26 cellular contexts compared by ENCODE assay signal in the genomic region with DNA sequence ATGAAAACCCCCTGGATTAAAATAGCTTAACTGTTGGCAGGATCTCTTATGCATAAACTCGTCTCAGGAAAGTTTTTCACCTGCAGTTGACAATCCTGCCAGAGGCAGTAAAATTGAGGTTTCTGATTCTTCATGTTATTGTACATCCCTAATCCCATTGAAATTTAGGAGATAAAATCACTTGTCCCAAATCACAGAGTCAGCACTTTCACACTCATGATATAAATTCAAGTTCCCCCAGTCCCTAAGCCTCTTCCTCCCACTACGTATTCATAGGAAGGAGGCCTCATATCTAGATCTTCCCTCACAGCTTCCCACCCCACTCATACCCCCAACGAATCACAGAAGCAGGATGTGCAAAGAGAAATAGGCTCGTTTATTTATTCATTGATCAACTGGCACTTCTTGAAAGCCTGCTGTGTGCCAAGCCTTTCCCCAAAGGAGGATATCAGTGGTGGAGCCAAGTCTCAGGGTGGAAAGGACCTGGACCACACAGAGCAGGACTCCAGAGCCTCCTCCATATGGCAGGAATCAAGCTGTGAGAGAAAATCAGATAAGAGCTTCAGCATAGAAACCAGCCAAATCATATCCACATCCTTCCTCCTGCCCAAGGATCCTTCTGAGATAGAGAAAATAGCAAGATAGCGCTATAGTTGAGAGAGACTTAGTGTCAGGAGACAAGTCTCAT. TPM values are rescaled to one million over a fixed set of nuclear protein-coding genes. Genes with fewer than 3 reads are reported as not detected.
DNase-seq lines count a peak whose midpoint lies in the region; ATAC-seq and TF ChIP-seq lines count a peak whose summit lies in the region.
"Had no signal": no experiment of that assay in that cellular context is flagged by ENCODE, and none has a peak within 500 bp of the region (broad histone marks: within the 10 kb centered on the region; RNA-seq: fewer than 3 reads in every experiment).

No MANE protein-coding gene starts in this region.

- 21 to 28% methylated on average over 5 of the region's 5 CpGs for WGBS in upper lobe of left lung, 2 donors
- WGBS in heart right ventricle, 2 donors: 31 to 45% methylated on average over 5 of the region's 5 CpGs

- H3K4me1 ChIP-seq in upper lobe of left lung (peaks cover 20 to 66% (median 30%) of the 10 kb centered on the region in 4 donors), heart right ventricle (peaks cover 0 to 19% (median 0%) of the 10 kb centered on the region in 9 donors)
- H3K4me1 ChIP-seq: prostate gland, tibial artery had no signal

- peak; percentile 6 for DNase-seq in DMS 273 (lab: John Stamatoyannopoulos, UW; ENCODE audit: unreplicated experiment)
- no peak for DNase-seq in DMS 273 treated with DMSO at 0.1 percent for 48 hours (lab: John Stamatoyannopoulos, UW)
- DNase-seq in epithelial cell of proximal tubule (ENCODE audit: low read depth): no peak
- DNase-seq in upper lobe of left lung: no peak
- DNase-seq in heart right ventricle: no peak
- no peak for DNase-seq in activated CD4-positive, alpha-beta T cell treated with anti-CD3 and anti-CD28 coated beads, Interleukin-2, amount 10 ng/mL, durations not matched to agents 24 days and 14 days
- DNase-seq: activated naive CD4-positive, alpha-beta T cell treated with anti-CD3 and anti-CD28 coated beads, Interleukin-2, amount 50 U/mL, for 16 hours; AML-193; anterior cingulate cortex; CD8-positive, alpha-beta T cell; cortex of kidney; GDM1; HFFc6; islet precursor cell; NCI-H2081; NCI-H345; SHP77; stimulated activated CD8-positive, alpha-beta memory T cell treated with anti-CD3 and anti-CD28 coated beads, Interleukin-4, amount 100 ng/mL, for 48 hours; stomach; T-helper 9 cell; tibial artery had no signal

- H3K4me3 Mint-ChIP-seq in activated CD4-positive, alpha-beta T cell treated with anti-CD3 and anti-CD28 coated beads, Interleukin-2, amount 10 ng/mL, durations not matched to agents 24 days and 14 days: no peak overlapping the region
- H3K4me3 Mint-ChIP-seq: CD8-positive, alpha-beta T cell; HFFc6 had no signal

- H3K27ac ChIP-seq in upper lobe of left lung (peak overlapping the region in 3 of 4 donors; percentile 83), heart right ventricle (no peak overlapping the region)
- H3K27ac ChIP-seq: 22Rv1, cardiac muscle cell, prostate gland, stomach, tibial artery had no signal

- H3K36me3 ChIP-seq in upper lobe of left lung: no peaks in the 10 kb centered on the region
- no peaks in the 10 kb centered on the region for H3K36me3 ChIP-seq in heart right ventricle
- H3K36me3 ChIP-seq: cardiac muscle cell, prostate gland, stomach, tibial artery had no signal

- H3K27me3 Mint-ChIP-seq in activated CD4-positive, alpha-beta T cell treated with anti-CD3 and anti-CD28 coated beads, Interleukin-2, amount 10 ng/mL, durations not matched to agents 24 days and 14 days: peaks cover 43% of the 10 kb centered on the region

- no peaks in the 10 kb centered on the region for H3K9me3 Mint-ChIP-seq in activated CD4-positive, alpha-beta T cell treated with anti-CD3 and anti-CD28 coated beads, Interleukin-2, amount 10 ng/mL, durations not matched to agents 24 days and 14 days
- H3K9me3 Mint-ChIP-seq: CD8-positive, alpha-beta T cell; HFFc6; IgD-negative memory B cell had no signal

- H3K27me3 ChIP-seq in upper lobe of left lung: no peaks in the 10 kb centered on the region
- peaks cover 0 to 49% (median 31%) of the 10 kb centered on the region in 7 donors for H3K27me3 ChIP-seq in heart right ventricle
- H3K27me3 ChIP-seq: stomach had no signal

- H3K9me3 ChIP-seq in upper lobe of left lung: no peaks in the 10 kb centered on the region
- no peaks in the 10 kb centered on the region for H3K9me3 ChIP-seq in heart right ventricle
- H3K9me3 ChIP-seq: prostate gland, stomach, tibial artery had no signal

- TF ChIP-seq CTCF in epithelial cell of proximal tubule (conservative IDR thresholded peaks at IDR 0.05; ENCODE audit: low read depth, low read length) (no peak), upper lobe of left lung (IDR thresholded peaks at IDR 0.05) (no peak), heart right ventricle (IDR thresholded peaks at IDR 0.05) (no peak)

- no peak for TF ChIP-seq POLR2A in upper lobe of left lung (IDR thresholded peaks at IDR 0.05)

- ATAC-seq in upper lobe of left lung (ENCODE audit: low FRiP score in 2 of 2) (no peak), heart right ventricle (no peak)
- ATAC-seq: CD8-positive, alpha-beta T cell had no signal

- intact Hi-C loops in heart right ventricle (cut with DNase I): no loop called here
- intact Hi-C loops in activated CD4-positive, alpha-beta T cell treated with anti-CD3 and anti-CD28 coated beads, Interleukin-2, amount 10 ng/mL, durations not matched to agents 24 days and 14 days (cut with micrococcal nuclease): no loop called here

- no peaks in the 10 kb centered on the region for H3K36me3 Mint-ChIP-seq in activated CD4-positive, alpha-beta T cell treated with anti-CD3 and anti-CD28 coated beads, Interleukin-2, amount 10 ng/mL, durations not matched to agents 24 days and 14 days (ENCODE audit: low read depth)
- H3K36me3 Mint-ChIP-seq: CD8-positive, alpha-beta T cell; IgD-negative memory B cell had no signal

- H3K27ac Mint-ChIP-seq in activated CD4-positive, alpha-beta T cell treated with anti-CD3 and anti-CD28 coated beads, Interleukin-2, amount 10 ng/mL, durations not matched to agents 24 days and 14 days: no peak overlapping the region
- H3K27ac Mint-ChIP-seq: CD8-positive, alpha-beta T cell; HFFc6; IgD-negative memory B cell had no signal

- peak overlapping the region; percentile 44 for H3K4me3 ChIP-seq in epithelial cell of proximal tubule (ENCODE audit: low read depth, low read length)
- peak overlapping the region in 3 of 4 donors; percentile 45 to 55 (median 48) for H3K4me3 ChIP-seq in upper lobe of left lung
- no peak overlapping the region for H3K4me3 ChIP-seq in heart right ventricle
- H3K4me3 ChIP-seq: cardiac muscle cell, prostate gland, stomach, tibial artery had no signal

- H3K4me1 Mint-ChIP-seq in activated CD4-positive, alpha-beta T cell treated with anti-CD3 and anti-CD28 coated beads, Interleukin-2, amount 10 ng/mL, durations not matched to agents 24 days and 14 days: peaks cover 7% of the 10 kb centered on the region

- TF ChIP-seq EP300 in upper lobe of left lung (IDR thresholded peaks at IDR 0.05): no peak

RNA-seq across cellular contexts. Expression of gene SLPI, which starts 2.3 kb away (rescaled TPM):
- total RNA-seq in epithelial cell of proximal tubule (20.5 and 68.1 TPM in 2 replicates), upper lobe of left lung (1,000 to 10,000 TPM; 1,039 to 7,285 (median 2,025) TPM), heart right ventricle (1 to 10 TPM in 4 of 10 donors, under 1 TPM in 2, not detected in 4; 0.43 to 5.1 (median 1.2) TPM)
- 1 to 10 TPM; 2.6 to 2.9 TPM for polyA plus RNA-seq in heart right ventricle
- not detected in 2 replicates for total RNA-seq in activated CD4-positive, alpha-beta T cell treated with anti-CD3 and anti-CD28 coated beads, Interleukin-2, amount 10 ng/mL, durations not matched to agents 24 days and 14 days
- total RNA-seq: cardiac muscle cell; CD8-positive, alpha-beta T cell had no signal
- polyA plus RNA-seq: IgD-negative memory B cell had no signal

RNA-seq across cellular contexts. Expression of gene SEMG2, which starts 30.9 kb away (rescaled TPM):
- total RNA-seq in epithelial cell of proximal tubule (not detected in 2 replicates), upper lobe of left lung (not detected), heart right ventricle (not detected)
- not detected for polyA plus RNA-seq in heart right ventricle
- not detected in 2 replicates for total RNA-seq in activated CD4-positive, alpha-beta T cell treated with anti-CD3 and anti-CD28 coated beads, Interleukin-2, amount 10 ng/mL, durations not matched to agents 24 days and 14 days
- total RNA-seq: cardiac muscle cell; CD8-positive, alpha-beta T cell; HFFc6; lower leg skin; stomach had no signal
- polyA plus RNA-seq: cardiac muscle cell, IgD-negative memory B cell, stomach had no signal

RNA-seq across cellular contexts. Expression of gene SEMG1, which starts 45.2 kb away (rescaled TPM):
- total RNA-seq in epithelial cell of proximal tubule: not detected in 2 replicates
- total RNA-seq in upper lobe of left lung: not detected
- not detected for total RNA-seq in heart right ventricle
- polyA plus RNA-seq in heart right ventricle: not detected
- not detected in 2 replicates for total RNA-seq in activated CD4-positive, alpha-beta T cell treated with anti-CD3 and anti-CD28 coated beads, Interleukin-2, amount 10 ng/mL, durations not matched to agents 24 days and 14 days
- total RNA-seq: cardiac muscle cell; CD8-positive, alpha-beta T cell; HFFc6; stomach had no signal
- polyA plus RNA-seq: cardiac muscle cell, IgD-negative memory B cell, stomach had no signal

RNA-seq across cellular contexts. Expression of gene RBPJL, which starts 54.6 kb away (rescaled TPM):
- total RNA-seq in epithelial cell of proximal tubule: not detected in 2 replicates
- under 1 TPM in 2 of 6 donors, not detected in 4; 0.09 to 0.13 TPM for total RNA-seq in upper lobe of left lung
- total RNA-seq in heart right ventricle: not detected
- polyA plus RNA-seq in heart right ventricle: under 1 TPM in 1 of 2 donors, not detected in 1; 0.06 TPM
- not detected in 2 replicates for total RNA-seq in activated CD4-positive, alpha-beta T cell treated with anti-CD3 and anti-CD28 coated beads, Interleukin-2, amount 10 ng/mL, durations not matched to agents 24 days and 14 days
- total RNA-seq: cardiac muscle cell; CD8-positive, alpha-beta T cell; HFFc6; lower leg skin; prostate gland had no signal
- polyA plus RNA-seq: cardiac muscle cell, IgD-negative memory B cell had no signal

RNA-seq across cellular contexts. Expression of gene MATN4, which starts 56.1 kb away (rescaled TPM):
- not detected in 2 replicates for total RNA-seq in epithelial cell of proximal tubule
- total RNA-seq in upper lobe of left lung: under 1 TPM in 2 of 6 donors, not detected in 4; 0.30 to 0.44 TPM
- total RNA-seq in heart right ventricle: under 1 TPM in 2 of 10 donors, not detected in 8; 0.24 to 0.28 TPM
- under 1 TPM in 1 of 2 donors, not detected in 1; 0.06 TPM for polyA plus RNA-seq in heart right ventricle
- 1.2 and 1.5 TPM in 2 replicates for total RNA-seq in activated CD4-positive, alpha-beta T cell treated with anti-CD3 and anti-CD28 coated beads, Interleukin-2, amount 10 ng/mL, durations not matched to agents 24 days and 14 days
- total RNA-seq: cardiac muscle cell; CD8-positive, alpha-beta T cell; HFFc6 had no signal
- polyA plus RNA-seq: cardiac muscle cell, IgD-negative memory B cell had no signal

Comparison
In these comparisons a context has a peak if more than half of its experiments do, and no peak if none do; other contexts are left out.
1. H3K4me3 ChIP-seq: peak in epithelial cell of proximal tubule (single experiment) and upper lobe of left lung (3 of 4); none in heart right ventricle (0 of 10).
2. H3K27ac ChIP-seq: peak in upper lobe of left lung (3 of 4); none in heart right ventricle (0 of 10).
3. RNA of gene SLPI, which starts 2.3 kb away (total RNA-seq): 1,039 to 7,285 TPM in upper lobe of left lung; 20.5 to 68.1 TPM in epithelial cell of proximal tubule, 0.43 to 5.1 TPM in heart right ventricle and not detected in activated CD4-positive, alpha-beta T cell treated with anti-CD3 and anti-CD28 coated beads, Interleukin-2, amount 10 ng/mL, durations not matched to agents 24 days and 14 days; every median in the first group is over 10 times any median in the second.